14 cellular contexts compared by ENCODE assay signal in the genomic region with DNA sequence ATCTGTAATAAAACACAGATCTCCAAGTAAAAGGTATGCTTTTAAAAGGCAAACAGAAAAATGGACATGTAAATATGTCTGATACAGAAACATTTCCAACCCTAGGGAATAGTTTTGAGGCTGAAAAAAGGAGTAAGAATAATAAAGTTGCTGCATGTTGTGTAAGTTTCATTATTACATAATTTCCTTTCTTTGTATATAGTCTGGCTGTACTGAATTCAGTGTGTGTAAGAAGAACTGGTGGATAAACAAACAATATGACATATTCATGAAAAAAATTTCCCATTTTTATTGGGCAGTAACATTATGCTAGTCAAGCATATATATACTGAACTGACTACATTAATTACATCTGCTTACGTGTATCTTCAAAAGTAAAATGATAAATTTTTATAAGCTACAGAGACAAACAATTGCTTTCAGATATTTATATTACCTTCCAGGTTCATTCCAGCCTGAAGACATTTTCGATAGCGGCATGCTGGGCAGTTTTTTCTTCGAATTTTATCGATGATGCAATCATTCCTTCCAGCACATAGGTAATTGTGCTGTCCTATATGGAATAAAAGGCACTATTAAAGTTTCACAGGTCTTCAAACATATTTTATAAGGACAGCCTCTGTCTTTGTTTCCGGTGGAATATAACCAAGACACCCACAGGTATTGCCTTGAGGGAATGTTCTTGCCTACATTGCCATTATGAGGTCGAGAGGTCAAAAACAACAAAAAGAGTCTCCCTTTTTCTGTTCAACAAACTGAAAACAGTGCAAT.
DNase-seq lines count a peak whose midpoint lies in the region; ATAC-seq and TF ChIP-seq lines count a peak whose summit lies in the region.
"Had no signal": no experiment of that assay in that cellular context is flagged by ENCODE, and none has a peak within 500 bp of the region (broad histone marks: within the 10 kb centered on the region; RNA-seq: fewer than 3 reads in every experiment).

No MANE protein-coding gene starts in this region.

- H3K27ac Mint-ChIP-seq in mesothelial cell of epicardium, result peak overlapping the region; percentile 39
- no peak overlapping the region for H3K27ac Mint-ChIP-seq in activated T-helper 1 cell treated with anti-CD3 and anti-CD28 coated beads, Interleukin-12 subunit alpha, Interleukin-12 subunit beta, Interleukin-2, Interleukin-4 antibody, amounts not matched to agents 30 ng/mL and 10 ng/mL and 1 ng/mL, durations not matched to agents 14 hours and 24 hours and 36 hours
- H3K27ac Mint-ChIP-seq: WTC11 had no signal

- no peak for ATAC-seq in Right ventricle myocardium inferior
- ATAC-seq: WTC11 had no signal

- TF ChIP-seq CTCF in cardiac fibroblast (IDR thresholded peaks at IDR 0.05; ENCODE audit: low read depth, low read length) (no peak), mesothelial cell of epicardium (IDR thresholded peaks at IDR 0.05; ENCODE audit: unreplicated experiment) (no peak)

- no peak overlapping the region for H3K4me3 ChIP-seq in cardiac fibroblast (replicated peaks in 1 of 2; ENCODE audit: low read depth in 2 of 2, low read length in 2 of 2)
- H3K4me3 ChIP-seq: stomach had no signal

- DNase-seq in GM03348 (ENCODE audit: low spot score) (peak; percentile 5), NCI-H69 (lab: John Stamatoyannopoulos, UW) (peak; percentile 63), cardiac fibroblast (ENCODE audit: low read depth in 2 of 2) (peak; percentile 60 to 82), mesothelial cell of epicardium (ENCODE audit: low spot score in 2 of 2, unreplicated experiment in 2 of 2) (no peak), NCI-H1048 (lab: John Stamatoyannopoulos, UW) (no peak), Right ventricle myocardium inferior (ENCODE audit: missing footprints) (no peak)
- no peak for DNase-seq in activated CD4-positive, CD25-positive, alpha-beta regulatory T cell treated with anti-CD3 and anti-CD28 coated beads, Interleukin-2, amount 50 U/mL, for 72 hours
- no peak for DNase-seq in activated T-helper 1 cell treated with anti-CD3 and anti-CD28 coated beads, Interleukin-12 subunit alpha, Interleukin-12 subunit beta, Interleukin-2, Interleukin-4 antibody, amounts not matched to agents 30 ng/mL and 10 ng/mL and 1 ng/mL, durations not matched to agents 14 hours and 24 hours and 36 hours (ENCODE audit: low spot score)
- DNase-seq: glutamatergic neuron, NCI-H2029, NCI-H774, SK-N-SH, stomach had no signal

- no peak overlapping the region for H3K4me3 Mint-ChIP-seq in mesothelial cell of epicardium
- no peak overlapping the region for H3K4me3 Mint-ChIP-seq in activated T-helper 1 cell treated with anti-CD3 and anti-CD28 coated beads, Interleukin-12 subunit alpha, Interleukin-12 subunit beta, Interleukin-2, Interleukin-4 antibody, amounts not matched to agents 30 ng/mL and 10 ng/mL and 1 ng/mL, durations not matched to agents 14 hours and 24 hours and 36 hours
- H3K4me3 Mint-ChIP-seq: WTC11 had no signal

- H3K9me3 Mint-ChIP-seq in mesothelial cell of epicardium, result peaks cover 7% of the 10 kb centered on the region
- peaks cover 11% of the 10 kb centered on the region for H3K9me3 Mint-ChIP-seq in activated T-helper 1 cell treated with anti-CD3 and anti-CD28 coated beads, Interleukin-12 subunit alpha, Interleukin-12 subunit beta, Interleukin-2, Interleukin-4 antibody, amounts not matched to agents 30 ng/mL and 10 ng/mL and 1 ng/mL, durations not matched to agents 14 hours and 24 hours and 36 hours

- intact Hi-C loops in Right ventricle myocardium inferior (cut with DNase I), result loop anchor here (10.0 kb wide), 1 partner anchor 385 kb away; no protein-coding TSS in a partner anchor
- intact Hi-C loops in activated T-helper 1 cell treated with anti-CD3 and anti-CD28 coated beads, Interleukin-12 subunit alpha, Interleukin-12 subunit beta, Interleukin-2, Interleukin-4 antibody, amounts not matched to agents 30 ng/mL and 10 ng/mL and 1 ng/mL, durations not matched to agents 14 hours and 24 hours and 36 hours (cut with micrococcal nuclease), result loop anchor here (5.0 to 10.0 kb wide), 2 partner anchors 87 to 515 kb away; no protein-coding TSS in a partner anchor

- peaks cover 46% of the 10 kb centered on the region for H3K36me3 Mint-ChIP-seq in mesothelial cell of epicardium
- peaks cover 73% of the 10 kb centered on the region for H3K36me3 Mint-ChIP-seq in activated T-helper 1 cell treated with anti-CD3 and anti-CD28 coated beads, Interleukin-12 subunit alpha, Interleukin-12 subunit beta, Interleukin-2, Interleukin-4 antibody, amounts not matched to agents 30 ng/mL and 10 ng/mL and 1 ng/mL, durations not matched to agents 14 hours and 24 hours and 36 hours (ENCODE audit: low read depth)

- no peaks in the 10 kb centered on the region for H3K4me1 Mint-ChIP-seq in mesothelial cell of epicardium
- H3K4me1 Mint-ChIP-seq in activated T-helper 1 cell treated with anti-CD3 and anti-CD28 coated beads, Interleukin-12 subunit alpha, Interleukin-12 subunit beta, Interleukin-2, Interleukin-4 antibody, amounts not matched to agents 30 ng/mL and 10 ng/mL and 1 ng/mL, durations not matched to agents 14 hours and 24 hours and 36 hours (ENCODE audit: low read depth), result peaks cover 38% of the 10 kb centered on the region
- H3K4me1 Mint-ChIP-seq: WTC11 had no signal

- H3K27me3 Mint-ChIP-seq in mesothelial cell of epicardium (ENCODE audit: low read depth), result no peaks in the 10 kb centered on the region
- no peaks in the 10 kb centered on the region for H3K27me3 Mint-ChIP-seq in activated T-helper 1 cell treated with anti-CD3 and anti-CD28 coated beads, Interleukin-12 subunit alpha, Interleukin-12 subunit beta, Interleukin-2, Interleukin-4 antibody, amounts not matched to agents 30 ng/mL and 10 ng/mL and 1 ng/mL, durations not matched to agents 14 hours and 24 hours and 36 hours (ENCODE audit: insufficient read depth)

Comparison
In these comparisons a context has a peak if more than half of its experiments do, and no peak if none do; other contexts are left out.
1. DNase-seq: peak in GM03348 (single experiment), NCI-H69 (single experiment) and cardiac fibroblast (2 of 2); none in mesothelial cell of epicardium (0 of 2), activated CD4-positive, CD25-positive, alpha-beta regulatory T cell treated with anti-CD3 and anti-CD28 coated beads, Interleukin-2, amount 50 U/mL, for 72 hours (single experiment), NCI-H1048 (single experiment), Right ventricle myocardium inferior (single experiment) and activated T-helper 1 cell treated with anti-CD3 and anti-CD28 coated beads, Interleukin-12 subunit alpha, Interleukin-12 subunit beta, Interleukin-2, Interleukin-4 antibody, amounts not matched to agents 30 ng/mL and 10 ng/mL and 1 ng/mL, durations not matched to agents 14 hours and 24 hours and 36 hours (single experiment).